In the genomic region with DNA sequence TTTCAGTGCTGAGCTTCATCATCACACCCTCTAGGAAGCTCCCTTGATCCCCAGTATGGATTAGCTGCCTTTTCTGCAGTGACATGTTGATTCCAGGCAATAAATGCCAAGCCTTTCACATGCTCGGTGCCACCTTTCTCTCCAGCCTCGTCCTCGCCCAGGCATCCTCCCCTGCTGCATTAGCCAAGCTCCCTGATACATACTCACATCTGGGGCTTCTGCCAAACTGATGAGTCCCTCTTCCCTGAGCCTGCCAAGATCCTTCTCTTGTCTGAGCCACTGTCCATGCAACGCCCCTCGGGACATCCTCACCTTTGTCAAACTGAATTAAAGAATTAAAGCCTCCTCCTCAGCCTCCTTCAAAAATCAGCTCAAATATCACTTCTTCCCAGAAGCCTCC, we compare ENCODE assay signal across 22 cellular contexts.
DNase-seq lines count a peak whose midpoint lies in the region; ATAC-seq and TF ChIP-seq lines count a peak whose summit lies in the region.
"Had no signal": no experiment of that assay in that cellular context is flagged by ENCODE, and none has a peak within 500 bp of the region (broad histone marks: within the 10 kb centered on the region; RNA-seq: fewer than 3 reads in every experiment).

No MANE protein-coding gene starts in this region.

- H3K4me3 Mint-ChIP-seq in activated CD4-positive, alpha-beta T cell treated with anti-CD3 and anti-CD28 coated beads for 36 hours = no peak overlapping the region
- H3K4me3 Mint-ChIP-seq: activated CD4-positive, alpha-beta T cell treated with anti-CD3 and anti-CD28 coated beads, Interleukin-2, amount 10 ng/mL, durations not matched to agents 7 days and 5 days; dendritic cell treated with granulocyte-macrophage colony-stimulating factor and Interleukin-4, amounts not matched to agents 40 ng/mL and 50 ng/mL, for 4 days had no signal

- CTCF ChIA-PET in activated CD4-positive, alpha-beta T cell treated with anti-CD3 and anti-CD28 coated beads for 36 hours (lab: Charles Lee) = no interaction called here

- peaks cover 38% of the 10 kb centered on the region for H3K4me1 ChIP-seq in RWPE2 (ENCODE audit: insufficient read depth, poor library complexity, severe bottlenecking)
- H3K4me1 ChIP-seq: A549 had no signal

- POLR2A ChIA-PET in activated CD4-positive, alpha-beta T cell treated with anti-CD3 and anti-CD28 coated beads for 36 hours (lab: Charles Lee) = no interaction called here

- no peak overlapping the region for H3K4me3 ChIP-seq in RWPE2 (ENCODE audit: severe bottlenecking)
- H3K4me3 ChIP-seq: A549, cardiac muscle cell had no signal

- H3K4me1 Mint-ChIP-seq in activated CD4-positive, alpha-beta T cell treated with anti-CD3 and anti-CD28 coated beads for 36 hours = no peaks in the 10 kb centered on the region
- H3K4me1 Mint-ChIP-seq: activated CD4-positive, alpha-beta T cell treated with anti-CD3 and anti-CD28 coated beads, Interleukin-2, amount 10 ng/mL, durations not matched to agents 7 days and 5 days had no signal

- intact Hi-C loops in left cardiac atrium (cut with DNase I) = no loop called here
- intact Hi-C loops in cardiac septum (cut with DNase I) = no loop called here
- intact Hi-C loops in activated CD4-positive, alpha-beta T cell treated with anti-CD3 and anti-CD28 coated beads for 36 hours (cut with DNase I, micrococcal nuclease) = no loop called here

- H3K27ac ChIP-seq in RWPE2 (ENCODE audit: poor library complexity, severe bottlenecking) = peak overlapping the region; percentile 100
- H3K27ac ChIP-seq: A549, cardiac muscle cell had no signal

- TF ChIP-seq CTCF in RWPE2 (IDR thresholded peaks at IDR 0.05; ENCODE audit: poor library complexity, severe bottlenecking) = no peak

- no peaks in the 10 kb centered on the region for H3K27me3 ChIP-seq in RWPE2 (ENCODE audit: insufficient read depth, poor library complexity, severe bottlenecking)

- ATAC-seq in left cardiac atrium (peak; percentile 77 to 78), RWPE2 (ENCODE audit: low read depth) (peak; percentile 18; the same call in 2 of the 3 replicates), HG02840 (IDR thresholded peaks at IDR 0.05; ENCODE audit: low FRiP score, unreplicated experiment) (no peak), GM19397 (IDR thresholded peaks at IDR 0.05; ENCODE audit: unreplicated experiment) (no peak)
- no peak for ATAC-seq in activated CD4-positive, alpha-beta T cell treated with anti-CD3 and anti-CD28 coated beads for 36 hours
- ATAC-seq: A549 had no signal

- DNase-seq in left cardiac atrium (no peak), cardiac septum (ENCODE audit: low spot score) (no peak), RWPE2 (ENCODE audit: low spot score) (peak; percentile 74), fibroblast of gingiva (ENCODE audit: low read depth) (peak; percentile 40)
- no peak for DNase-seq in activated CD4-positive, alpha-beta T cell treated with anti-CD3 and anti-CD28 coated beads for 36 hours
- no peak for DNase-seq in activated CD4-positive, alpha-beta T cell treated with anti-CD3 and anti-CD28 coated beads for 1 hour
- DNase-seq: activated CD4-positive, alpha-beta T cell treated with anti-CD3 and anti-CD28 coated beads, Interleukin-2, amount 10 ng/mL, durations not matched to agents 7 days and 5 days; activated CD8-positive, alpha-beta memory T cell treated with anti-CD3 and anti-CD28 coated beads, Interleukin-2, amount 50 U/mL, for 48 hours; activated gamma-delta T cell; GF-D8; Karpas-422; NCI-H1105; NCI-H2081; NCI-H510A treated with DMSO at 0.1 percent for 48 hours; occipital lobe; stimulated activated CD8-positive, alpha-beta memory T cell treated with anti-CD3 and anti-CD28 coated beads, Interleukin-4, amount 100 ng/mL, for 48 hours; substantia nigra had no signal

- H3K27ac Mint-ChIP-seq in activated CD4-positive, alpha-beta T cell treated with anti-CD3 and anti-CD28 coated beads for 36 hours = no peak overlapping the region
- H3K27ac Mint-ChIP-seq: activated CD4-positive, alpha-beta T cell treated with anti-CD3 and anti-CD28 coated beads, Interleukin-2, amount 10 ng/mL, durations not matched to agents 7 days and 5 days; dendritic cell treated with granulocyte-macrophage colony-stimulating factor and Interleukin-4, amounts not matched to agents 40 ng/mL and 50 ng/mL, for 4 days had no signal

- no peaks in the 10 kb centered on the region for H3K9me3 Mint-ChIP-seq in activated CD4-positive, alpha-beta T cell treated with anti-CD3 and anti-CD28 coated beads for 36 hours (ENCODE audit: low read depth)
- H3K9me3 Mint-ChIP-seq: dendritic cell treated with granulocyte-macrophage colony-stimulating factor and Interleukin-4, amounts not matched to agents 40 ng/mL and 50 ng/mL, for 4 days had no signal

- H3K36me3 ChIP-seq in RWPE2 (ENCODE audit: low read depth) = no peaks in the 10 kb centered on the region
- H3K36me3 ChIP-seq: cardiac muscle cell had no signal

- no peaks in the 10 kb centered on the region for H3K9me3 ChIP-seq in RWPE2 (ENCODE audit: severe bottlenecking)
- H3K9me3 ChIP-seq: A549 had no signal

- H3K36me3 Mint-ChIP-seq in activated CD4-positive, alpha-beta T cell treated with anti-CD3 and anti-CD28 coated beads for 36 hours (ENCODE audit: low read depth) = no peaks in the 10 kb centered on the region

- peaks cover 3% of the 10 kb centered on the region for H3K27me3 Mint-ChIP-seq in activated CD4-positive, alpha-beta T cell treated with anti-CD3 and anti-CD28 coated beads for 36 hours
- H3K27me3 Mint-ChIP-seq: activated CD4-positive, alpha-beta T cell treated with anti-CD3 and anti-CD28 coated beads, Interleukin-2, amount 10 ng/mL, durations not matched to agents 7 days and 5 days had no signal

Comparison
In these comparisons a context has a peak if more than half of its experiments do, and no peak if none do; other contexts are left out.
1. ATAC-seq: peak in left cardiac atrium (2 of 2) and RWPE2 (single experiment); none in activated CD4-positive, alpha-beta T cell treated with anti-CD3 and anti-CD28 coated beads for 36 hours (single experiment), HG02840 (single experiment) and GM19397 (single experiment).
2. DNase-seq: peak in RWPE2 (single experiment) and fibroblast of gingiva (single experiment); none in left cardiac atrium (single experiment), cardiac septum (single experiment), activated CD4-positive, alpha-beta T cell treated with anti-CD3 and anti-CD28 coated beads for 36 hours (single experiment) and activated CD4-positive, alpha-beta T cell treated with anti-CD3 and anti-CD28 coated beads for 1 hour (single experiment).